ENCODE assay signal across 10 cellular contexts in the genomic region with DNA sequence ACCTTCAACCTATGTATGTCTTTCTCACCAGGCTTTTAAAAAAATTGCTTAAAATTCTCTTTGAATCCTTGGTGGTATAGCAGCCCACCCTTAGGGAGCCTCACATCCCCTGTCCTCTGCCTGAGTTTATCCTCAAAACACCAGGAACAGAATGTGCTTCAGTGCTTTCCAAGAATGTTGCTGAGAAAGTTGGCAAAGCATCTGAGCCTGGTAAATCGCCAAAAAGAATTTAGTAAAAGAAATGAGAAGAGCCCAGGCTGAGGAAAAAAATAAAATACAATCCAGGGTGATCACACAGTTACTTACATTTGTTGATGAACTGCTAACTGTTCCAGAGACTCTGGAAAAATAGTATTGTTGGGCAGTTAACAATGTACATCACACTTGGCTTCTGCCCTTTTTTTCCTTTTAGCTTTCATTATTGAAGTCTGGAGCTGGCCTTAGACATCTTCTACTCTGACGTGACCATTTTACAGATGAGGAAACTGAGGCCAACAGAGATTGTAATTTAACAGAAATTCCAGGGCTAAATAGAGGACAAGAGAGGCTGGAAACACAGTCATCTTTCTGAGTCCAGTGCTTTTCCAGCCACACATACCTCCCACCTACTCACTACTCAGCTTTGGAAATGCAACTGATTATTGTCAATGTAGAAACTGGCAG.
DNase-seq lines count a peak whose midpoint lies in the region; ATAC-seq and TF ChIP-seq lines count a peak whose summit lies in the region.
"Had no signal": no experiment of that assay in that cellular context is flagged by ENCODE, and none has a peak within 500 bp of the region (broad histone marks: within the 10 kb centered on the region; RNA-seq: fewer than 3 reads in every experiment).

No MANE protein-coding gene starts in this region.

- no peaks in the 10 kb centered on the region for H4K20me1 ChIP-seq in BLaER1 treated with 17β-estradiol and CSF1 and Interleukin-3, amounts not matched to agents 10 nM and 100 nM

- no peak overlapping the region for H3K4me3 ChIP-seq in BLaER1 treated with 17β-estradiol and CSF1 and Interleukin-3, amounts not matched to agents 10 nM and 100 nM
- no peak overlapping the region for H3K4me3 ChIP-seq in colonic mucosa
- no peak overlapping the region for H3K4me3 ChIP-seq in skeletal muscle cell (ENCODE audit: low read depth, low read length)
- H3K4me3 ChIP-seq: psoas muscle had no signal

- no peaks in the 10 kb centered on the region for H3K27me3 ChIP-seq in BLaER1 treated with 17β-estradiol and CSF1 and Interleukin-3, amounts not matched to agents 10 nM and 100 nM
- no peaks in the 10 kb centered on the region for H3K27me3 ChIP-seq in colonic mucosa

- H3K9ac ChIP-seq in BLaER1 treated with 17β-estradiol and CSF1 and Interleukin-3, amounts not matched to agents 10 nM and 100 nM: no peak overlapping the region
- H3K9ac ChIP-seq in colonic mucosa (ENCODE audit: low read depth in 2 of 2, low read length in 2 of 2): no peak overlapping the region

- TF ChIP-seq CTCF in colonic mucosa (IDR thresholded peaks at IDR 0.05): no peak

- H3K4me1 ChIP-seq in BLaER1 treated with 17β-estradiol and CSF1 and Interleukin-3, amounts not matched to agents 10 nM and 100 nM: peaks cover 5 to 44% (median 28%) of the 10 kb centered on the region in 10 experiments; a peak in 18 of 20 replicates
- no peaks in the 10 kb centered on the region for H3K4me1 ChIP-seq in colonic mucosa

- peaks cover 0 to 18% (median 5%) of the 10 kb centered on the region in 11 experiments; a peak in 5 of 22 replicates for H3K9me3 ChIP-seq in BLaER1 treated with 17β-estradiol and CSF1 and Interleukin-3, amounts not matched to agents 10 nM and 100 nM (replicated peaks in 1 of 11)
- no peaks in the 10 kb centered on the region for H3K9me3 ChIP-seq in colonic mucosa
- H3K9me3 ChIP-seq: psoas muscle had no signal

- no peak for ATAC-seq in HG03457 (IDR thresholded peaks at IDR 0.05; ENCODE audit: unreplicated experiment)

- intact Hi-C loops in colonic mucosa (cut with DNase I) (no loop called here), posterior cingulate gyrus (cut with DNase I) (no loop called here)

- DNase-seq in colonic mucosa (peak; percentile 28), iris pigment epithelial cell (ENCODE audit: low read depth) (peak; percentile 58), skeletal muscle cell (ENCODE audit: low read depth) (peak; percentile 71), GM19238 (ENCODE audit: insufficient read length, low spot score) (no peak), NCI-H187 (lab: John Stamatoyannopoulos, UW) (no peak), posterior cingulate gyrus (no peak)
- DNase-seq: NCI-H146 had no signal

- H3K27ac ChIP-seq in BLaER1 treated with 17β-estradiol and CSF1 and Interleukin-3, amounts not matched to agents 10 nM and 100 nM: no peak overlapping the region
- H3K27ac ChIP-seq in colonic mucosa: peak overlapping the region; percentile 6
- H3K27ac ChIP-seq: psoas muscle had no signal

- peak overlapping the region in 6 of 11 experiments; percentile 36 to 75 (median 64); a peak in 9 of 22 replicates for H3K4me2 ChIP-seq in BLaER1 treated with 17β-estradiol and CSF1 and Interleukin-3, amounts not matched to agents 10 nM and 100 nM

- H3K36me3 ChIP-seq in BLaER1 treated with 17β-estradiol and CSF1 and Interleukin-3, amounts not matched to agents 10 nM and 100 nM: 0 out of 22 replicates have a peak, but pooled peaks cover 0 to 4% (median 0%) of the 10 kb centered on the region in 11 experiments
- no peaks in the 10 kb centered on the region for H3K36me3 ChIP-seq in colonic mucosa

Comparison
In these comparisons a context has a peak if more than half of its experiments do, and no peak if none do; other contexts are left out.
1. DNase-seq: peak in colonic mucosa (single experiment), iris pigment epithelial cell (single experiment) and skeletal muscle cell (single experiment); none in GM19238 (single experiment), NCI-H187 (0 of 2) and posterior cingulate gyrus (0 of 10).